ENCODE assay signal across 10 cellular contexts in genomic region chr12:46264057-46264456, GRCh38. TPM values are rescaled to one million over a fixed set of nuclear protein-coding genes. Genes with fewer than 3 reads are reported as not detected.
DNase-seq lines count a peak whose midpoint lies in the region; ATAC-seq and TF ChIP-seq lines count a peak whose summit lies in the region.
"Had no signal": no experiment of that assay in that cellular context is flagged by ENCODE, and none has a peak within 500 bp of the region (broad histone marks: within the 10 kb centered on the region; RNA-seq: fewer than 3 reads in every experiment).

No MANE protein-coding gene starts in this region.

- H3K36me3 Mint-ChIP-seq in activated CD4-positive, alpha-beta memory T cell treated with anti-CD3 and anti-CD28 coated beads for 36 hours: peaks cover 17% of the 10 kb centered on the region

- H3K9me3 Mint-ChIP-seq in activated CD4-positive, alpha-beta memory T cell treated with anti-CD3 and anti-CD28 coated beads for 36 hours: no peaks in the 10 kb centered on the region

- intact Hi-C loops in activated CD4-positive, alpha-beta memory T cell treated with anti-CD3 and anti-CD28 coated beads for 36 hours (cut with micrococcal nuclease): no loop called here

- DNase-seq in AG04449 (ENCODE audit: low read depth, low spot score) (peak; percentile 36), kidney glomerular epithelial cell (lab: John Stamatoyannopoulos, UW) (peak; percentile 25), midbrain (lab: John Stamatoyannopoulos, UW) (no peak), NCI-H2081 treated with DMSO at 0.1 percent for 48 hours (lab: John Stamatoyannopoulos, UW) (no peak), SHP77 treated with DMSO at 0.1 percent for 48 hours (lab: John Stamatoyannopoulos, UW) (no peak)
- no peak for DNase-seq in activated CD4-positive, alpha-beta memory T cell treated with anti-CD3 and anti-CD28 coated beads for 36 hours
- DNase-seq: DMS79 treated with DMSO at 0.1 percent for 48 hours, NCI-H1436 had no signal

- peak overlapping the region; percentile 27 for H3K4me3 Mint-ChIP-seq in activated CD4-positive, alpha-beta memory T cell treated with anti-CD3 and anti-CD28 coated beads for 36 hours

- no peak for ATAC-seq in GM21423 (IDR thresholded peaks at IDR 0.05; ENCODE audit: unreplicated experiment)

- H3K4me3 ChIP-seq in AG04449 (ENCODE audit: low read depth, low read length) (no peak overlapping the region), GM08714 (ENCODE audit: low read length) (peak overlapping the region; percentile 33; the same call in 1 of the 2 replicates)

- POLR2A ChIA-PET in AG04449 (lab: Yijun Ruan, JAX): no interaction called here
- POLR2A ChIA-PET in activated CD4-positive, alpha-beta memory T cell treated with anti-CD3 and anti-CD28 coated beads for 36 hours (lab: Charles Lee): interaction anchor here (1.0 to 3.7 kb wide), 4 partner anchors 33 to 49 kb away, joined by 3 to 17 read pairs (median 6); no protein-coding TSS in a partner anchor

- H3K27me3 Mint-ChIP-seq in activated CD4-positive, alpha-beta memory T cell treated with anti-CD3 and anti-CD28 coated beads for 36 hours: no peaks in the 10 kb centered on the region

- CTCF ChIA-PET in AG04449 (lab: Yijun Ruan, JAX): interaction anchor here (0.9 to 1.4 kb wide), 3 partner anchors 10 to 139 kb away, joined by 3 to 5 read pairs (median 3); no protein-coding TSS in a partner anchor
- CTCF ChIA-PET in activated CD4-positive, alpha-beta memory T cell treated with anti-CD3 and anti-CD28 coated beads for 36 hours (lab: Charles Lee): interaction anchor here (0.9 to 1.7 kb wide), 3 partner anchors 19 to 139 kb away, joined by 3 to 8 read pairs (median 3); no protein-coding TSS in a partner anchor

- peak overlapping the region; percentile 83 for H3K27ac Mint-ChIP-seq in activated CD4-positive, alpha-beta memory T cell treated with anti-CD3 and anti-CD28 coated beads for 36 hours

- H3K4me1 Mint-ChIP-seq in activated CD4-positive, alpha-beta memory T cell treated with anti-CD3 and anti-CD28 coated beads for 36 hours (ENCODE audit: low read depth): peaks cover 16% of the 10 kb centered on the region

- no peak for TF ChIP-seq CTCF in AG04449 (IDR thresholded peaks at IDR 0.05; ENCODE audit: insufficient read depth, low read length, missing control alignments)

RNA-seq across cellular contexts. Expression of gene SLC38A1, which starts 4.8 kb away (rescaled TPM):
- 100 to 1,000 TPM; 142 TPM for total RNA-seq in activated CD4-positive, alpha-beta memory T cell treated with anti-CD3 and anti-CD28 coated beads for 36 hours

Comparison
In these comparisons a context has a peak if more than half of its experiments do, and no peak if none do; other contexts are left out.
1. DNase-seq: peak in AG04449 (single experiment) and kidney glomerular epithelial cell (single experiment); none in activated CD4-positive, alpha-beta memory T cell treated with anti-CD3 and anti-CD28 coated beads for 36 hours (single experiment), midbrain (single experiment), NCI-H2081 treated with DMSO at 0.1 percent for 48 hours (single experiment) and SHP77 treated with DMSO at 0.1 percent for 48 hours (single experiment).